Comparison of ENCODE assay signal across 10 cellular contexts in genomic region chr6:44262467-44263356, GRCh38. TPM values are rescaled to one million over a fixed set of nuclear protein-coding genes. Genes with fewer than 3 reads are reported as not detected.
DNase-seq lines count a peak whose midpoint lies in the region; ATAC-seq and TF ChIP-seq lines count a peak whose summit lies in the region.
"Had no signal": no experiment of that assay in that cellular context is flagged by ENCODE, and none has a peak within 500 bp of the region (broad histone marks: within the 10 kb centered on the region; RNA-seq: fewer than 3 reads in every experiment).

No MANE protein-coding gene starts in this region.

- 83% methylated on average over 5 of the region's 7 CpGs for WGBS in SK-N-SH (ENCODE audit: low lambda C conversion rate)

- no peak overlapping the region; a peak in 1 of 4 replicates for H3K27ac ChIP-seq in SK-N-SH (ENCODE audit: low read depth in 2 of 2, low read length in 1 of 2)
- H3K27ac ChIP-seq: 22Rv1 had no signal

- no peak overlapping the region for H2AFZ ChIP-seq in SK-N-SH (ENCODE audit: low read depth)

- H3K9me3 Mint-ChIP-seq in stimulated activated memory B cell treated with anti-CD40 and anti-IgM and Interleukin-4, amounts not matched to agents 10 μg/mL and 1 μg/mL and 100 μg/mL, for 72 hours = no peaks in the 10 kb centered on the region

- peak overlapping the region; percentile 80; the same call in 1 of the 2 replicates for H3K9ac ChIP-seq in SK-N-SH

- peaks cover 71% of the 10 kb centered on the region for H3K36me3 Mint-ChIP-seq in stimulated activated memory B cell treated with anti-CD40 and anti-IgM and Interleukin-4, amounts not matched to agents 10 μg/mL and 1 μg/mL and 100 μg/mL, for 72 hours

- H3K27ac Mint-ChIP-seq in stimulated activated memory B cell treated with anti-CD40 and anti-IgM and Interleukin-4, amounts not matched to agents 10 μg/mL and 1 μg/mL and 100 μg/mL, for 72 hours = peak overlapping the region; percentile 98

- POLR2A ChIA-PET in SK-N-SH (lab: Yijun Ruan, JAX) = no interaction called here

- TF ChIP-seq CTCF in SK-N-SH (IDR thresholded peaks at IDR 0.05) (no peak), WI38 (IDR thresholded peaks at IDR 0.05; ENCODE audit: low read depth, low read length) (no peak)

- H3K9me3 ChIP-seq in SK-N-SH = no peaks in the 10 kb centered on the region
- H3K9me3 ChIP-seq in iPS-18c (ENCODE audit: control insufficient read depth, insufficient read depth, low read length) = no peaks in the 10 kb centered on the region

- peak overlapping the region; percentile 15 to 89; a peak in 3 of 4 replicates for H3K4me3 ChIP-seq in SK-N-SH (ENCODE audit: low read depth in 2 of 2, low read length in 1 of 2)
- peak overlapping the region; percentile 74 for H3K4me3 ChIP-seq in WI38 (ENCODE audit: low read depth, low read length)
- peak overlapping the region; percentile 34 for H3K4me3 ChIP-seq in iPS-18c (ENCODE audit: insufficient read depth, low read depth, low read length)

- peaks cover 7% of the 10 kb centered on the region for H3F3A ChIP-seq in SK-N-SH (replicated peaks; ENCODE audit: insufficient read depth)

- H3K27me3 Mint-ChIP-seq in stimulated activated memory B cell treated with anti-CD40 and anti-IgM and Interleukin-4, amounts not matched to agents 10 μg/mL and 1 μg/mL and 100 μg/mL, for 72 hours = no peaks in the 10 kb centered on the region

- peaks cover 72% of the 10 kb centered on the region for H3K4me1 Mint-ChIP-seq in stimulated activated memory B cell treated with anti-CD40 and anti-IgM and Interleukin-4, amounts not matched to agents 10 μg/mL and 1 μg/mL and 100 μg/mL, for 72 hours

- no peak for TF ChIP-seq EP300 in SK-N-SH (IDR thresholded peaks at IDR 0.05; ENCODE audit: borderline replicate concordance in 1 of 2, low read depth in 1 of 2, low read length in 1 of 2)

- H3K4me3 Mint-ChIP-seq in stimulated activated memory B cell treated with anti-CD40 and anti-IgM and Interleukin-4, amounts not matched to agents 10 μg/mL and 1 μg/mL and 100 μg/mL, for 72 hours = peak overlapping the region; percentile 100

- peak overlapping the region; percentile 94 for H3K4me2 ChIP-seq in SK-N-SH

- H3K27me3 ChIP-seq in SK-N-SH (ENCODE audit: insufficient read depth) = no peaks in the 10 kb centered on the region; the same call in 1 of the 2 replicates

- H3K4me1 ChIP-seq in SK-N-SH (ENCODE audit: control insufficient read depth in 1 of 2, insufficient read depth in 2 of 2, low read depth in 1 of 2, low read length in 1 of 2) = peaks cover 16 to 31% of the 10 kb centered on the region in 2 experiments; a peak in 2 of 4 replicates

- no peaks in the 10 kb centered on the region for H3K9me2 ChIP-seq in SK-N-SH

- no peak for TF ChIP-seq RAD21 in SK-N-SH (IDR thresholded peaks at IDR 0.05; ENCODE audit: low read length)

- peaks cover 0 to 10% of the 10 kb centered on the region in 2 experiments for H3K36me3 ChIP-seq in SK-N-SH (replicated peaks in 1 of 2; ENCODE audit: control insufficient read depth in 1 of 2, insufficient read depth in 2 of 2, low read length in 1 of 2)

- peaks cover 21% of the 10 kb centered on the region; the same call in 1 of the 2 replicates for H3K79me2 ChIP-seq in SK-N-SH (ENCODE audit: insufficient read depth)

- DNase-seq in SK-N-SH = no peak
- no peak for DNase-seq in NCI-H82 (lab: John Stamatoyannopoulos, UW)
- no peak for DNase-seq in stimulated activated CD4-positive, alpha-beta T cell treated with anti-CD3 and anti-CD28 coated beads, Interleukin-4, amount 100 ng/mL, for 4 hours
- DNase-seq: NCI-H187 treated with DMSO at 0.1 percent for 48 hours had no signal

- ATAC-seq in SK-N-SH treated with all-trans-retinoic acid at 6 μM for 48 hours = no peak
- peak; percentile 0 for ATAC-seq in stimulated activated memory B cell treated with anti-CD40 and anti-IgM and Interleukin-4, amounts not matched to agents 10 μg/mL and 1 μg/mL and 100 μg/mL, for 72 hours
- no peak for ATAC-seq in GM21447 (IDR thresholded peaks at IDR 0.05; ENCODE audit: unreplicated experiment)

- H4K20me1 ChIP-seq in SK-N-SH (ENCODE audit: insufficient read depth) = no peaks in the 10 kb centered on the region

- CTCF ChIA-PET in SK-N-SH (lab: Yijun Ruan, JAX) = interaction anchor here (1.3 to 2.2 kb wide), 8 partner anchors 9 to 166 kb away, joined by 4 to 11 read pairs (median 6); partner anchors contain the start of genes AARS2, HSP90AB1 and SLC29A1

TF ChIP-seq in SK-N-SH, 30 proteins besides CTCF, POLR2A, EP300 and RAD21:
- no peak for TF ChIP-seq FOXJ3 (CRISPR knock-in tag; IDR thresholded peaks at IDR 0.05)
- no peak for TF ChIP-seq FOXM1 (IDR thresholded peaks at IDR 0.05; ENCODE audit: low read depth)
- TF ChIP-seq CHD2 (IDR thresholded peaks at IDR 0.05; ENCODE audit: low read length, partially characterized antibody) = no peak
- no peak for TF ChIP-seq IRF3 (IDR thresholded peaks at IDR 0.05; ENCODE audit: low read depth, low read length)
TF ChIP-seq in SK-N-SH: peak in this region for 0.

TF ChIP-seq in SK-N-SH treated with all-trans-retinoic acid at 6 μM for 48 hours, 23 proteins besides CTCF, POLR2A, EP300 and RAD21:
- TF ChIP-seq CSDC2 (CRISPR knock-in tag; IDR thresholded peaks at IDR 0.05) = no peak
- no peak for TF ChIP-seq BACH2 (CRISPR knock-in tag; IDR thresholded peaks at IDR 0.05; ENCODE audit: borderline replicate concordance)
- TF ChIP-seq POU6F1 (CRISPR knock-in tag; IDR thresholded peaks at IDR 0.05; ENCODE audit: borderline replicate concordance, low read depth) = no peak
- no peak for TF ChIP-seq ZNF8 (CRISPR knock-in tag; IDR thresholded peaks at IDR 0.05)
- no peak for TF ChIP-seq RARB (CRISPR knock-in tag; IDR thresholded peaks at IDR 0.05)
- TF ChIP-seq PATZ1 (CRISPR knock-in tag; IDR thresholded peaks at IDR 0.05; ENCODE audit: borderline replicate concordance) = no peak
- no peak for TF ChIP-seq TOX (CRISPR knock-in tag; IDR thresholded peaks at IDR 0.05; ENCODE audit: borderline replicate concordance)
- TF ChIP-seq SNAI2 (CRISPR knock-in tag; IDR thresholded peaks at IDR 0.05) = no peak

RNA-seq across cellular contexts. Expression of gene NFKBIE, which starts 2.6 kb away (rescaled TPM):
- 5.8 and 6.4 TPM in 2 replicates for polyA plus RNA-seq in SK-N-SH (2012; rRNA removed)
- polyA plus RNA-seq in SK-N-SH (2012; cell fraction: cytosol; rRNA removed) = 4.0 and 4.4 TPM in 2 replicates
- polyA plus RNA-seq in SK-N-SH (2012; cell fraction: nucleus; rRNA removed) = 7.8 and 12.0 TPM in 2 replicates

RNA-seq across cellular contexts. Expression of gene SLC35B2, which starts 5.4 kb away (rescaled TPM):
- 125 and 163 TPM in 2 replicates for polyA plus RNA-seq in SK-N-SH (2012; rRNA removed)
- polyA plus RNA-seq in SK-N-SH (2012; cell fraction: cytosol; rRNA removed) = 69.7 and 109 TPM in 2 replicates
- polyA plus RNA-seq in SK-N-SH (2012; cell fraction: nucleus; rRNA removed) = 108 and 123 TPM in 2 replicates

RNA-seq across cellular contexts. Expression of gene TMEM151B, which starts 7.5 kb away (rescaled TPM):
- 0.05 and 0.10 TPM in 2 replicates for polyA plus RNA-seq in SK-N-SH (2012; rRNA removed)
- polyA plus RNA-seq in SK-N-SH (2012; cell fraction: cytosol; rRNA removed) = 0.08 and 0.18 TPM in 2 replicates
- 0.32 and 0.50 TPM in 2 replicates for polyA plus RNA-seq in SK-N-SH (2012; cell fraction: nucleus; rRNA removed)

RNA-seq across cellular contexts. Expression of gene HSP90AB1, which starts 15.8 kb away (rescaled TPM):
- 843 and 1,069 TPM in 2 replicates for polyA plus RNA-seq in SK-N-SH (2012; rRNA removed)
- 915 and 1,057 TPM in 2 replicates for polyA plus RNA-seq in SK-N-SH (2012; cell fraction: cytosol; rRNA removed)
- 744 and 797 TPM in 2 replicates for polyA plus RNA-seq in SK-N-SH (2012; cell fraction: nucleus; rRNA removed)

RNA-seq across cellular contexts. Expression of gene SLC29A1, which starts 39.3 kb away (rescaled TPM):
- 44.5 and 49.7 TPM in 2 replicates for polyA plus RNA-seq in SK-N-SH (2012; rRNA removed)
- polyA plus RNA-seq in SK-N-SH (2012; cell fraction: cytosol; rRNA removed) = 23.7 and 34.3 TPM in 2 replicates
- 72.9 and 74.9 TPM in 2 replicates for polyA plus RNA-seq in SK-N-SH (2012; cell fraction: nucleus; rRNA removed)
